ENCODE assay signal across 37 cellular contexts in genomic region chr17:61429274-61429673, GRCh38. TPM values are rescaled to one million over a fixed set of nuclear protein-coding genes. Genes with fewer than 3 reads are reported as not detected.
"Had no signal": no experiment of that assay in that cellular context is flagged by ENCODE, and none has a peak within 500 bp of the region (broad histone marks: within the 10 kb centered on the region; RNA-seq: fewer than 3 reads in every experiment).

No MANE protein-coding gene starts in this region.

- H3K4me3 ChIP-seq: MG63 had no signal

- DNase-seq: Karpas-422, Kasumi-1, MG63, MM.1S, MV-4-11, NCI-H1048, NCI-H1092, NCI-H1092 treated with DMSO at 0.1 percent for 48 hours, NCI-H1105, NCI-H1105 treated with DMSO at 0.1 percent for 48 hours, NCI-H1417, NCI-H1417 treated with DMSO at 0.1 percent for 48 hours, NCI-H1436, NCI-H1436 treated with DMSO at 0.1 percent for 48 hours, NCI-H146, NCI-H1694, NCI-H1694 treated with DMSO at 0.1 percent for 48 hours, NCI-H187, NCI-H187 treated with DMSO at 0.1 percent for 48 hours, NCI-H1930, NCI-H2029, NCI-H2029 treated with DMSO at 0.1 percent for 48 hours, NCI-H2081, NCI-H2081 treated with DMSO at 0.1 percent for 48 hours, NCI-H2107, NCI-H2171, NCI-H2171 treated with DMSO at 0.1 percent for 48 hours, NCI-H2227 treated with DMSO at 0.1 percent for 48 hours, NCI-H226, NCI-H345, NCI-H446, NCI-H446 treated with DMSO at 0.1 percent for 48 hours, NCI-H510A, NCI-H510A treated with DMSO at 0.1 percent for 48 hours, NCI-H524 had no signal

- H3K9me3 ChIP-seq: MG63 had no signal

- H3K27me3 ChIP-seq: MG63 had no signal

- H3K36me3 ChIP-seq: MG63 had no signal

RNA-seq across cellular contexts. Expression of gene TBX4, which starts 22.9 kb away (rescaled TPM):
- total RNA-seq: LHCN-M2, MCF 10A had no signal
